In genomic region chr7:2444476-2444875, GRCh38 we compare ENCODE assay signal across 14 cellular contexts. TPM values are rescaled to one million over a fixed set of nuclear protein-coding genes. Genes with fewer than 3 reads are reported as not detected.
DNase-seq lines count a peak whose midpoint lies in the region; ATAC-seq and TF ChIP-seq lines count a peak whose summit lies in the region.
"Had no signal": no experiment of that assay in that cellular context is flagged by ENCODE, and none has a peak within 500 bp of the region (broad histone marks: within the 10 kb centered on the region; RNA-seq: fewer than 3 reads in every experiment).

No MANE protein-coding gene starts in this region.

- H2AK9ac ChIP-seq in IMR-90 (replicated peaks; ENCODE audit: low read depth, low read length, poor library complexity) = no peak overlapping the region

- intact Hi-C loops in IMR-90 (cut with micrococcal nuclease) (no loop called here), dorsolateral prefrontal cortex (cut with DNase I) (no loop called here), uterus (cut with DNase I; ENCODE audit: low total_unique reads) (no loop called here)

- H2BK20ac ChIP-seq in IMR-90 (ENCODE audit: low read depth, low read length) = no peak overlapping the region

- no peaks in the 10 kb centered on the region for H3K9me1 ChIP-seq in IMR-90 (ENCODE audit: insufficient read depth, low read length)

- H3K4ac ChIP-seq in IMR-90 (ENCODE audit: low read depth, low read length) = no peak overlapping the region

- no peak for TF ChIP-seq RAD21 in IMR-90 (IDR thresholded peaks at IDR 0.05; ENCODE audit: low read length)

- H3K4me3 ChIP-seq in IMR-90 (ENCODE audit: insufficient read depth, low read depth, low read length) = no peak overlapping the region
- H3K4me3 ChIP-seq in dorsolateral prefrontal cortex = no peak overlapping the region
- no peak overlapping the region for H3K4me3 ChIP-seq in uterus

- 0 out of 2 replicates have a peak, but pooled peaks cover 1% of the 10 kb centered on the region for H3K36me3 ChIP-seq in IMR-90 (ENCODE audit: control insufficient read depth, insufficient read depth, low read length)
- no peaks in the 10 kb centered on the region for H3K36me3 ChIP-seq in uterus

- H3K79me1 ChIP-seq in IMR-90 (ENCODE audit: low read depth in 1 of 2, low read length in 2 of 2) = no peaks in the 10 kb centered on the region

- no peak overlapping the region for H3K9ac ChIP-seq in IMR-90 (ENCODE audit: low read depth, low read length)

- H4K5ac ChIP-seq in IMR-90 (ENCODE audit: low read depth, low read length) = no peak overlapping the region

- H4K8ac ChIP-seq in IMR-90 (ENCODE audit: low read depth in 2 of 2, low read length in 2 of 2) = no peak overlapping the region

- no TSS peak for BruUV-seq in IMR-90 (replicated peaks; lab: Mats Ljungman, UMichigan)

- no peak overlapping the region for H3K27ac ChIP-seq in IMR-90 (ENCODE audit: insufficient read depth, low read length)
- H3K27ac ChIP-seq in dorsolateral prefrontal cortex = peak overlapping the region in 57 of 59 donors; percentile 21 to 84 (median 71)
- peak overlapping the region; percentile 68 for H3K27ac ChIP-seq in layer of hippocampus (ENCODE audit: low read depth, low read length)
- H3K27ac ChIP-seq in uterus = peak overlapping the region; percentile 60 to 78
- H3K27ac ChIP-seq: VCaP had no signal

- H2AK5ac ChIP-seq in IMR-90 (ENCODE audit: low read depth, low read length) = no peak overlapping the region

- no peaks in the 10 kb centered on the region for H4K20me1 ChIP-seq in IMR-90 (ENCODE audit: insufficient read depth, low read length)

- WGBS in IMR-90 (ENCODE audit: extremely low coverage in 2 of 2, insufficient read length in 1 of 2), 2 experiments = no CpG with 5 or more reads among the region's 3 CpGs

- H2AFZ ChIP-seq in IMR-90 (replicated peaks; ENCODE audit: low read length, poor library complexity) = peak overlapping the region; percentile 64

- no peak for TF ChIP-seq POLR2A in IMR-90 (IDR thresholded peaks at IDR 0.05; ENCODE audit: low read depth, low read length)
- no peak for TF ChIP-seq POLR2A in uterus (IDR thresholded peaks at IDR 0.05)

- no peaks in the 10 kb centered on the region for H3K9me3 ChIP-seq in IMR-90 (ENCODE audit: control insufficient read depth, insufficient read depth, low read length)
- H3K9me3 ChIP-seq in uterus = no peaks in the 10 kb centered on the region

- H3K27me3 ChIP-seq in IMR-90 (ENCODE audit: control insufficient read depth, insufficient read depth, low read length) (no peaks in the 10 kb centered on the region), dorsolateral prefrontal cortex (no peaks in the 10 kb centered on the region), layer of hippocampus (ENCODE audit: control insufficient read depth, insufficient read depth, low read length) (no peaks in the 10 kb centered on the region), uterus (no peaks in the 10 kb centered on the region)

- CTCF ChIA-PET in IMR-90 (lab: Yijun Ruan, JAX) = no interaction called here

- TF ChIP-seq CTCF in IMR-90 (conservative IDR thresholded peaks at IDR 0.05; ENCODE audit: low read depth, low read length) (no peak), dorsolateral prefrontal cortex (IDR thresholded peaks at IDR 0.05 in 54 of 56, conservative IDR thresholded peaks at IDR 0.05 in 2 of 56; ENCODE audit: low read depth in 1 of 56, partially characterized antibody in 56 of 56) (no peak), uterus (IDR thresholded peaks at IDR 0.05) (no peak)

- no peak overlapping the region for H3K56ac ChIP-seq in IMR-90 (ENCODE audit: extremely low read depth, insufficient read depth, low read length)

- no peak overlapping the region for H3K18ac ChIP-seq in IMR-90 (ENCODE audit: low read depth, low read length)

- DNase-seq in IMR-90 = peak; percentile 84
- peak in 3 of 10 donors; percentile 43 to 56 (median 44) for DNase-seq in dorsolateral prefrontal cortex
- DNase-seq in uterus = peak in 1 of 2 donors; percentile 38
- no peak for DNase-seq in NCI-H1092 treated with DMSO at 0.1 percent for 48 hours (lab: John Stamatoyannopoulos, UW)
- no peak for DNase-seq in NCI-H446 treated with DMSO at 0.1 percent for 48 hours (lab: John Stamatoyannopoulos, UW)
- DNase-seq: effector memory CD4-positive, alpha-beta T cell; NCI-H1105 had no signal

- H3K4me1 ChIP-seq in IMR-90 (ENCODE audit: control insufficient read depth, insufficient read depth, low read length) = no peaks in the 10 kb centered on the region
- H3K4me1 ChIP-seq in uterus = peaks cover 0 to 8% of the 10 kb centered on the region in 2 donors

- H3K4me2 ChIP-seq in IMR-90 (ENCODE audit: low read depth, low read length) = no peak overlapping the region

- no peak overlapping the region for H4K91ac ChIP-seq in IMR-90 (ENCODE audit: insufficient read depth, low read depth, low read length)

- no peak overlapping the region for H2BK15ac ChIP-seq in IMR-90 (ENCODE audit: low read depth, low read length)

- dilution Hi-C loops in IMR-90 (cut with HindIII; ENCODE audit: low sequenced_read_pairs, unreplicated experiment) = no loop called here

- in situ Hi-C loops in IMR-90 (cut with MboI; ENCODE audit: low sequenced_read_pairs) = no loop called here

- POLR2A ChIA-PET in IMR-90 (lab: Charles Lee; ENCODE audit: unreplicated experiment) = no interaction called here

- ATAC-seq in IMR-90 (ENCODE audit: low read depth) (peak; percentile 88), GM18520 (IDR thresholded peaks at IDR 0.05; ENCODE audit: unreplicated experiment) (no peak)
- ATAC-seq: stimulated activated memory B cell treated with anti-CD40 and anti-IgM and Interleukin-4, amounts not matched to agents 10 μg/mL and 1 μg/mL and 100 μg/mL, for 72 hours had no signal

- no peak overlapping the region for H2BK5ac ChIP-seq in IMR-90 (ENCODE audit: low read depth, low read length, poor library complexity, severe bottlenecking)

- H3K14ac ChIP-seq in IMR-90 (replicated peaks; ENCODE audit: low read depth, low read length) = peak overlapping the region; percentile 72; the same call in 1 of the 2 replicates

- H2BK120ac ChIP-seq in IMR-90 (ENCODE audit: low read depth, low read length) = no peak overlapping the region

- peak overlapping the region; percentile 11; the same call in 1 of the 2 replicates for H3K23ac ChIP-seq in IMR-90 (ENCODE audit: low read depth, low read length)

TF ChIP-seq in IMR-90, 13 proteins besides CTCF, POLR2A, EP300 and RAD21:
- no peak for TF ChIP-seq RCOR1 (IDR thresholded peaks at IDR 0.05; ENCODE audit: insufficient replicate concordance, low read length)
- 0 out of 2 replicates have a peak, but pooled peaks have one; percentile 7 for TF ChIP-seq MAZ (IDR thresholded peaks at IDR 0.05; ENCODE audit: borderline replicate concordance, low read depth, low read length)
- no peak for TF ChIP-seq RFX5 (IDR thresholded peaks at IDR 0.05; ENCODE audit: low read depth, low read length)

RNA-seq across cellular contexts. Expression of gene GRIFIN, which starts 31.7 kb away (rescaled TPM):
- total RNA-seq in IMR-90 (2012; rRNA removed) = not detected in 2 replicates
- not detected in 2 replicates for polyA plus RNA-seq in IMR-90 (2012; rRNA removed)
- polyA plus RNA-seq in IMR-90 (2012; cell fraction: cytosol; rRNA removed) = not detected in 2 replicates
- not detected in 2 replicates for polyA plus RNA-seq in IMR-90 (2012; cell fraction: nucleus; rRNA removed; ENCODE audit: low replicate concordance)
- not detected for total RNA-seq in dorsolateral prefrontal cortex
- not detected for total RNA-seq in uterus
- total RNA-seq: G401, liver, OCI-LY7 had no signal
- polyA plus RNA-seq: liver had no signal

RNA-seq across cellular contexts. Expression of gene CHST12, which starts 41.1 kb away (rescaled TPM):
- total RNA-seq in IMR-90 (2012; rRNA removed) (3.8 and 4.7 TPM in 2 replicates), dorsolateral prefrontal cortex (10 to 100 TPM; 19.5 to 66.3 (median 29.6) TPM), uterus (10 to 100 TPM in 1 of 4 donors, 1 to 10 TPM in 3; 5.6 to 30.5 (median 8.3) TPM)
- 27.0 and 31.6 TPM in 2 replicates for polyA plus RNA-seq in IMR-90 (2012; rRNA removed)
- polyA plus RNA-seq in IMR-90 (2012; cell fraction: cytosol; rRNA removed) = 26.1 and 46.6 TPM in 2 replicates
- polyA plus RNA-seq in IMR-90 (2012; cell fraction: nucleus; rRNA removed; ENCODE audit: low replicate concordance) = 11.2 and 24.6 TPM in 2 replicates
